ENCODE assay signal across 1 cellular context in genomic region chr7:16693601-16694318, GRCh38.
TF ChIP-seq lines count a peak whose summit lies in the region.

No MANE protein-coding gene starts in this region.

TF ChIP-seq in GM23338, 12 proteins besides CTCF, POLR2A, EP300 and RAD21 (continued from another document):
- TF ChIP-seq REST (IDR thresholded peaks at IDR 0.05; ENCODE audit: unreplicated experiment) (no peak), EZH2phosphoT487 (IDR thresholded peaks at IDR 0.05; ENCODE audit: unreplicated experiment) (no peak)
